Comparison of ENCODE assay signal across 17 cellular contexts in genomic region chr22:40329021-40329456, GRCh38. TPM values are rescaled to one million over a fixed set of nuclear protein-coding genes. Genes with fewer than 3 reads are reported as not detected.
DNase-seq lines count a peak whose midpoint lies in the region; ATAC-seq and TF ChIP-seq lines count a peak whose summit lies in the region.
"Had no signal": no experiment of that assay in that cellular context is flagged by ENCODE, and none has a peak within 500 bp of the region (broad histone marks: within the 10 kb centered on the region; RNA-seq: fewer than 3 reads in every experiment).

No MANE protein-coding gene starts in this region.

- ATAC-seq in naive thymus-derived CD4-positive, alpha-beta T cell: no peak
- ATAC-seq in HG02884 (IDR thresholded peaks at IDR 0.05; ENCODE audit: unreplicated experiment): no peak
- ATAC-seq: stimulated activated memory B cell treated with anti-CD40 and anti-IgM and Interleukin-4, amounts not matched to agents 10 μg/mL and 1 μg/mL and 100 μg/mL, for 72 hours had no signal

- H3K27ac ChIP-seq in KOPT-K1 (ENCODE audit: low read depth, low read length, poor library complexity, severe bottlenecking) (peak overlapping the region; percentile 67), angular gyrus (ENCODE audit: low read depth, low read length) (peak overlapping the region; percentile 68), A673 (ENCODE audit: low read depth, low read length, poor library complexity, severe bottlenecking) (no peak overlapping the region), esophagus squamous epithelium (no peak overlapping the region)
- H3K27ac ChIP-seq in naive thymus-derived CD4-positive, alpha-beta T cell (ENCODE audit: low read depth, low read length): peak overlapping the region; percentile 58

- H3K4me3 ChIP-seq in naive thymus-derived CD4-positive, alpha-beta T cell (ENCODE audit: low read length): no peak overlapping the region
- no peak overlapping the region for H3K4me3 ChIP-seq in A673 (ENCODE audit: low read depth, low read length, poor library complexity, severe bottlenecking)
- H3K4me3 ChIP-seq in esophagus squamous epithelium: no peak overlapping the region
- H3K4me3 ChIP-seq: cardiac muscle cell had no signal

- peak overlapping the region in 8 of 9 donors; percentile 42 to 99 (median 95) for H3K27ac Mint-ChIP-seq in naive thymus-derived CD4-positive, alpha-beta T cell

- no peaks in the 10 kb centered on the region for H3K9me3 ChIP-seq in KOPT-K1 (ENCODE audit: insufficient read depth, low read length, poor library complexity, severe bottlenecking)
- H3K9me3 ChIP-seq in naive thymus-derived CD4-positive, alpha-beta T cell (ENCODE audit: control insufficient read depth in 2 of 3, low read length in 3 of 3): no peaks in the 10 kb centered on the region
- H3K9me3 ChIP-seq in A673 (ENCODE audit: low read depth, low read length, poor library complexity, severe bottlenecking): no peaks in the 10 kb centered on the region
- H3K9me3 ChIP-seq in esophagus squamous epithelium: no peaks in the 10 kb centered on the region

- CTCF ChIA-PET in naive thymus-derived CD4-positive, alpha-beta T cell (lab: Charles Lee): interaction anchor here (1.0 kb wide), 1 partner anchor 17 kb away, joined by 6 read pairs; no protein-coding TSS in a partner anchor
- CTCF ChIA-PET in A673 (lab: Charles Lee): no interaction called here

- peaks cover 67 to 96% of the 10 kb centered on the region in 2 donors for H3K4me1 ChIP-seq in naive thymus-derived CD4-positive, alpha-beta T cell (ENCODE audit: control insufficient read depth in 2 of 2, insufficient read depth in 2 of 2, low read length in 2 of 2)
- peaks cover 9% of the 10 kb centered on the region for H3K4me1 ChIP-seq in A673 (ENCODE audit: insufficient read depth, low read length, poor library complexity, severe bottlenecking)
- H3K4me1 ChIP-seq in esophagus squamous epithelium: peaks cover 0 to 6% (median 4%) of the 10 kb centered on the region in 3 donors

- BruUV-seq in A673 (replicated peaks; lab: Mats Ljungman, UMichigan): no TSS peak

- intact Hi-C loops in naive thymus-derived CD4-positive, alpha-beta T cell (cut with micrococcal nuclease): no loop called here
- intact Hi-C loops in A673 (cut with micrococcal nuclease; ENCODE audit: unreplicated experiment) (no loop called here), esophagus squamous epithelium (cut with DNase I) (no loop called here)

- TF ChIP-seq CTCF in A673 (conservative IDR thresholded peaks at IDR 0.05; ENCODE audit: low read depth, low read length) (no peak), esophagus squamous epithelium (IDR thresholded peaks at IDR 0.05) (no peak)

- POLR2A ChIA-PET in naive thymus-derived CD4-positive, alpha-beta T cell (lab: Charles Lee): interaction anchor here (0.7 to 9.2 kb wide), 7 partner anchors 10 to 1177 kb away, joined by 3 to 69 read pairs (median 4); partner anchors contain the start of gene ADSL
- POLR2A ChIA-PET in A673 (lab: Charles Lee; ENCODE audit: low non-redundant PET): no interaction called here

- H3K36me3 ChIP-seq in KOPT-K1 (ENCODE audit: insufficient read depth, low read length) (0 out of 2 replicates have a peak, but pooled peaks cover 23% of the 10 kb centered on the region), A673 (ENCODE audit: insufficient read depth, low read length, poor library complexity, severe bottlenecking) (peaks cover 4% of the 10 kb centered on the region), esophagus squamous epithelium (peaks cover 0 to 62% (median 0%) of the 10 kb centered on the region in 3 donors)
- peaks cover 0 to 4% (median 0%) of the 10 kb centered on the region in 3 experiments for H3K36me3 ChIP-seq in naive thymus-derived CD4-positive, alpha-beta T cell (ENCODE audit: control insufficient read depth in 2 of 3, insufficient read depth in 3 of 3, low read length in 3 of 3)

- no peaks in the 10 kb centered on the region for H3K27me3 ChIP-seq in naive thymus-derived CD4-positive, alpha-beta T cell (ENCODE audit: control insufficient read depth in 2 of 2, insufficient read depth in 2 of 2, low read length in 2 of 2)
- H3K27me3 ChIP-seq in A673 (replicated peaks; ENCODE audit: insufficient read depth, low read depth, low read length, poor library complexity) (no peaks in the 10 kb centered on the region), esophagus squamous epithelium (no peaks in the 10 kb centered on the region)
- H3K27me3 ChIP-seq: cardiac muscle cell had no signal

- H3K36me3 Mint-ChIP-seq in naive thymus-derived CD4-positive, alpha-beta T cell: peaks cover 0 to 46% (median 19%) of the 10 kb centered on the region in 5 donors

- H3K9me3 Mint-ChIP-seq in naive thymus-derived CD4-positive, alpha-beta T cell: peaks cover 0 to 5% (median 0%) of the 10 kb centered on the region in 11 donors
- H3K9me3 Mint-ChIP-seq: stimulated activated memory B cell treated with anti-CD40 and anti-IgM and Interleukin-4, amounts not matched to agents 10 μg/mL and 1 μg/mL and 100 μg/mL, for 72 hours had no signal

- H3K4me3 Mint-ChIP-seq in naive thymus-derived CD4-positive, alpha-beta T cell: peak overlapping the region in 3 of 10 donors; percentile 18 to 78 (median 22)
- H3K4me3 Mint-ChIP-seq: stimulated activated memory B cell treated with anti-CD40 and anti-IgM and Interleukin-4, amounts not matched to agents 10 μg/mL and 1 μg/mL and 100 μg/mL, for 72 hours had no signal

- H3K4me1 Mint-ChIP-seq in naive thymus-derived CD4-positive, alpha-beta T cell: peaks cover 63 to 100% (median 97%) of the 10 kb centered on the region in 7 donors

- no peak for TF ChIP-seq POLR2A in esophagus squamous epithelium (IDR thresholded peaks at IDR 0.05)

- DNase-seq in NOMO-1 treated with DMSO at 0.1 percent for 48 hours (lab: John Stamatoyannopoulos, UW; ENCODE audit: unreplicated experiment) (peak; percentile 36), NOMO-1 treated with dmso at 0.1 percent for 144 hours (lab: John Stamatoyannopoulos, UW; ENCODE audit: unreplicated experiment) (no peak), A673 (ENCODE audit: low spot score) (no peak), esophagus squamous epithelium (lab: John Stamatoyannopoulos, UW) (no peak)
- no peak for DNase-seq in naive thymus-derived CD4-positive, alpha-beta T cell
- DNase-seq: 8988T; activated CD4-positive, alpha-beta T cell treated with anti-CD3 and anti-CD28 coated beads for 48 hours; mesendoderm; NCI-H1930; NCI-H446; retina; T1000 had no signal

- H3K27me3 Mint-ChIP-seq in naive thymus-derived CD4-positive, alpha-beta T cell: no peaks in the 10 kb centered on the region
- H3K27me3 Mint-ChIP-seq: stimulated activated memory B cell treated with anti-CD40 and anti-IgM and Interleukin-4, amounts not matched to agents 10 μg/mL and 1 μg/mL and 100 μg/mL, for 72 hours had no signal

- WGBS in esophagus squamous epithelium, 2 donors: 72 to 83% methylated on average over 6 of the region's 6 CpGs

RNA-seq across cellular contexts. Expression of gene ADSL, which starts 17.3 kb away (rescaled TPM):
- 100 to 1,000 TPM in 1 of 5 experiments, 10 to 100 TPM in 4; 54.4 to 127 (median 61.9) TPM for total RNA-seq in naive thymus-derived CD4-positive, alpha-beta T cell
- polyA plus RNA-seq in naive thymus-derived CD4-positive, alpha-beta T cell: 100 to 1,000 TPM; 118 to 121 TPM
- 133 and 144 TPM in 2 replicates for total RNA-seq in A673 (2021)
- 10 to 100 TPM; 32.0 to 98.1 (median 77.8) TPM for total RNA-seq in esophagus squamous epithelium

RNA-seq across cellular contexts. Expression of gene SGSM3, which starts 41.4 kb away (rescaled TPM):
- total RNA-seq in naive thymus-derived CD4-positive, alpha-beta T cell: 100 to 1,000 TPM in 2 of 5 experiments, 10 to 100 TPM in 3; 75.2 to 114 (median 91.1) TPM
- 10 to 100 TPM; 52.1 to 61.2 TPM for polyA plus RNA-seq in naive thymus-derived CD4-positive, alpha-beta T cell
- 91.1 and 96.1 TPM in 2 replicates for total RNA-seq in A673 (2021)
- total RNA-seq in esophagus squamous epithelium: 10 to 100 TPM; 36.7 to 51.4 (median 46.8) TPM

Comparison
In these comparisons a context has a peak if more than half of its experiments do, and no peak if none do; other contexts are left out.
1. H3K27ac ChIP-seq: peak in KOPT-K1 (single experiment), angular gyrus (single experiment) and naive thymus-derived CD4-positive, alpha-beta T cell (single experiment); none in A673 (single experiment) and esophagus squamous epithelium (0 of 4).